ENCODE assay signal across 9 cellular contexts in genomic region chr1:206714331-206715058, GRCh38. TPM values are rescaled to one million over a fixed set of nuclear protein-coding genes. Genes with fewer than 3 reads are reported as not detected.
DNase-seq lines count a peak whose midpoint lies in the region; ATAC-seq lines count a peak whose summit lies in the region.
"Had no signal": no experiment of that assay in that cellular context is flagged by ENCODE, and none has a peak within 500 bp of the region (broad histone marks: within the 10 kb centered on the region; RNA-seq: fewer than 3 reads in every experiment).

No MANE protein-coding gene starts in this region.

- H3K9ac ChIP-seq in BLaER1, result peak overlapping the region; percentile 28; the same call in 1 of the 2 replicates

- H3K27me3 ChIP-seq in BLaER1, result no peaks in the 10 kb centered on the region

- H3K4me1 Mint-ChIP-seq in naive B cell, result peaks cover 74 to 96% (median 88%) of the 10 kb centered on the region in 3 donors

- peaks cover 25% of the 10 kb centered on the region; the same call in 1 of the 2 replicates for H3K36me3 ChIP-seq in BLaER1

- no peaks in the 10 kb centered on the region for H3K36me3 Mint-ChIP-seq in naive B cell

- in situ Hi-C loops in KBM-7 (cut with MboI; ENCODE audit: low pct_unique_long_range_greater_than_20kb, low sequenced_read_pairs), result no loop called here

- H3K4me1 ChIP-seq in BLaER1, result peaks cover 98% of the 10 kb centered on the region

- peaks cover 100% of the 10 kb centered on the region for H4K20me1 ChIP-seq in BLaER1

- DNase-seq in MV-4-11 (lab: John Stamatoyannopoulos, UW) (peak; percentile 18), cerebellum (ENCODE audit: low spot score) (peak; percentile 32), naive B cell (no peak), NCI-H187 treated with DMSO at 0.1 percent for 48 hours (lab: John Stamatoyannopoulos, UW) (no peak), KBM-7 (no peak)
- DNase-seq: NCI-H1092 had no signal

- peak overlapping the region in 5 of 8 donors; percentile 1 to 32 (median 25) for H3K4me3 Mint-ChIP-seq in naive B cell

- peak overlapping the region in 3 of 6 donors; percentile 31 to 85 (median 83) for H3K27ac Mint-ChIP-seq in naive B cell

- H3K4me3 ChIP-seq in BLaER1, result no peak overlapping the region

- peak overlapping the region; percentile 58 for H3K27ac ChIP-seq in BLaER1

- ATAC-seq in naive B cell (ENCODE audit: low read depth in 2 of 2) (peak in 1 of 2 donors; percentile 9), GM21737 (IDR thresholded peaks at IDR 0.05; ENCODE audit: unreplicated experiment) (no peak), HG03095 (IDR thresholded peaks at IDR 0.05; ENCODE audit: unreplicated experiment) (no peak)

- no peaks in the 10 kb centered on the region for H3K9me3 ChIP-seq in BLaER1

- H3K4me2 ChIP-seq in BLaER1, result peak overlapping the region; percentile 67

- no peaks in the 10 kb centered on the region for H3K9me3 Mint-ChIP-seq in naive B cell

- H3K27me3 Mint-ChIP-seq in naive B cell, result no peaks in the 10 kb centered on the region

RNA-seq across cellular contexts. Expression of gene MAPKAPK2, which starts 29.8 kb away (rescaled TPM):
- 14.6 TPM for total RNA-seq in cerebellum
- 1 to 10 TPM; 1.7 to 3.6 (median 2.8) TPM for polyA plus RNA-seq in naive B cell (ENCODE audit: low read depth in 6 of 6)

RNA-seq across cellular contexts. Expression of gene IL19, which starts 56.1 kb away (rescaled TPM):
- not detected for total RNA-seq in cerebellum
- not detected for polyA plus RNA-seq in naive B cell (ENCODE audit: low read depth in 6 of 6)

RNA-seq across cellular contexts. Expression of gene IL10, which starts 57.8 kb away (rescaled TPM):
- total RNA-seq in cerebellum, result 0.18 TPM
- polyA plus RNA-seq in naive B cell (ENCODE audit: low read depth in 6 of 6), result under 1 TPM in 2 of 6 donors, not detected in 4; 0.17 to 0.31 TPM

Comparison
In these comparisons a context has a peak if more than half of its experiments do, and no peak if none do; other contexts are left out.
1. DNase-seq: peak in MV-4-11 (single experiment) and cerebellum (single experiment); none in naive B cell (single experiment), NCI-H187 treated with DMSO at 0.1 percent for 48 hours (single experiment) and KBM-7 (single experiment).